In the genomic region with DNA sequence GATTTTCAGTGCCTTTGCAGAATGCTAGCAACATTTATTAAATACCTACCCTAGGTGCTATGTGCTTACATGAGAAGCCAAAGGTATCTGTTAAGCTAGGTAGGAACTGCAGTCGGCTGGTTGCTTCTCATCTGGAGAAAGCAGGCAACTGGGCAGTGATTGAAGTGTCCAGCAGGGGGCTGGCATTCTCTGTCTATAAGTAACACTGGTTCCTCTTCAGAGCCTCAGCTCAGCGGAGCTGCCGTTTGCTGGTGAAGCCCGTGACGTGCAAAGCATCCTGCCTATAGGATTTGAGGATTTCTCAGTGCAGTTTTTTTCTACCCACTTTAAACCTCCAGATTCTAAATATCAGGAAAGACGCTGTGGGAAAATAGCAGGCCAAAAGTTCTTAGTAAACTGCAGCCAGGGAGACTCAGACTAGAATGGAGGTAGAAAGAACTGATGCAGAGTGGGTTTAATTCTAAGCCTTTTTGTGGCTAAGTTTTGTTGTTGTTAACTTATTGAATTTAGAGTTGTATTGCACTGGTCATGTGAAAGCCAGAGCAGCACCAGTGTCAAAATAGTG, we compare ENCODE assay signal across 8 cellular contexts. TPM values are rescaled to one million over a fixed set of nuclear protein-coding genes. Genes with fewer than 3 reads are reported as not detected.
DNase-seq lines count a peak whose midpoint lies in the region; ATAC-seq and TF ChIP-seq lines count a peak whose summit lies in the region.

TSS of gene GRPR (plus strand) at position 344 of the 565 bp plus-strand sequence. CDS start 389 bp downstream, outside the sequence.

- peak within 1 kb of the TSS; percentile 27 for H3K4me2 ChIP-seq in Loucy (ENCODE audit: low read depth, low read length, poor library complexity, severe bottlenecking)

- no peaks in the 10 kb centered on the region for H4K20me1 ChIP-seq in Loucy (ENCODE audit: insufficient read depth, low read length, poor library complexity, severe bottlenecking)

- H3K9me2 ChIP-seq in Loucy (replicated peaks; ENCODE audit: low read depth, low read length): no peaks in the 10 kb centered on the region

- no peak within 1 kb of the TSS for H3K27ac ChIP-seq in RWPE2 (ENCODE audit: poor library complexity, severe bottlenecking)
- no peak within 1 kb of the TSS for H3K27ac ChIP-seq in tibial nerve

- H3K9me3 ChIP-seq in Loucy (ENCODE audit: insufficient read depth, low read depth, low read length): no peaks in the 10 kb centered on the region
- H3K9me3 ChIP-seq in RWPE2 (ENCODE audit: severe bottlenecking): no peaks in the 10 kb centered on the region
- H3K9me3 ChIP-seq in tibial nerve: no peaks in the 10 kb centered on the region

- peaks cover 3% of the 10 kb centered on the region for H3K27me3 Mint-ChIP-seq in osteocyte (ENCODE audit: unreplicated experiment)

- H3K9ac ChIP-seq in Loucy (ENCODE audit: low read depth, low read length, poor library complexity, severe bottlenecking): no peak within 1 kb of the TSS

- H3K9me3 Mint-ChIP-seq in osteocyte (ENCODE audit: unreplicated experiment): peaks cover 6% of the 10 kb centered on the region

- no peaks in the 10 kb centered on the region for H3K79me2 ChIP-seq in Loucy (ENCODE audit: insufficient read depth, low read length)

- DNase-seq in ELF-1 (ENCODE audit: low read depth, low spot score) (peak; percentile 91), H4 (ENCODE audit: low spot score) (peak; percentile 82), RWPE2 (ENCODE audit: low spot score) (peak; percentile 71), glomerular endothelial cell (ENCODE audit: extremely low read depth, low read depth, low spot score) (peak; percentile 61), osteocyte (ENCODE audit: extremely low spot score, unreplicated experiment) (peak; percentile 94), tibial nerve (ENCODE audit: low spot score in 2 of 2) (peak; percentile 52 to 77)
- peak; percentile 26 for DNase-seq in activated gamma-delta T cell treated with anti-CD3 and anti-CD28 coated beads, Interleukin-2, amount 50 U/mL, for 16 hours (ENCODE audit: low read depth)

- no peaks in the 10 kb centered on the region for H3F3A ChIP-seq in Loucy (ENCODE audit: low read depth)

- peaks cover 33% of the 10 kb centered on the region for H3K4me1 Mint-ChIP-seq in osteocyte (ENCODE audit: unreplicated experiment)

- H3K27me3 ChIP-seq in Loucy (ENCODE audit: insufficient read depth, low read length, poor library complexity, severe bottlenecking) (no peaks in the 10 kb centered on the region), RWPE2 (ENCODE audit: insufficient read depth, poor library complexity, severe bottlenecking) (no peaks in the 10 kb centered on the region), tibial nerve (peaks cover 0 to 9% of the 10 kb centered on the region in 2 donors)

- no peaks in the 10 kb centered on the region for H3K36me3 Mint-ChIP-seq in osteocyte (ENCODE audit: unreplicated experiment)

- ATAC-seq in RWPE2 (ENCODE audit: low read depth): peak; percentile 96

- H3K4me3 Mint-ChIP-seq in osteocyte (ENCODE audit: unreplicated experiment): peak within 1 kb of the TSS; percentile 50

- TF ChIP-seq CTCF in Loucy (conservative IDR thresholded peaks at IDR 0.05; ENCODE audit: low read length) (peak; percentile 67), RWPE2 (IDR thresholded peaks at IDR 0.05; ENCODE audit: poor library complexity, severe bottlenecking) (peak; percentile 74), osteocyte (IDR thresholded peaks at IDR 0.05) (peak; percentile 97), tibial nerve (IDR thresholded peaks at IDR 0.05) (peak; percentile 33 to 77 (median 68))

- H3K4me1 ChIP-seq in Loucy (ENCODE audit: insufficient read depth, low read length, poor library complexity, severe bottlenecking) (no peaks in the 10 kb centered on the region), RWPE2 (ENCODE audit: insufficient read depth, poor library complexity, severe bottlenecking) (no peaks in the 10 kb centered on the region), tibial nerve (no peaks in the 10 kb centered on the region)

- TF ChIP-seq EP300 in tibial nerve (IDR thresholded peaks at IDR 0.05): no peak

- WGBS in tibial nerve, 2 donors: 3 to 4% methylated on average over 6 of the region's 6 CpGs

- no peak for TF ChIP-seq POLR2A in tibial nerve (IDR thresholded peaks at IDR 0.05)

- H3K36me3 ChIP-seq in Loucy (ENCODE audit: insufficient read depth, low read length) (no peaks in the 10 kb centered on the region), RWPE2 (ENCODE audit: low read depth) (no peaks in the 10 kb centered on the region), tibial nerve (no peaks in the 10 kb centered on the region)

- H2AFZ ChIP-seq in Loucy (ENCODE audit: low read length): no peak within 1 kb of the TSS

- H3K4me3 ChIP-seq in Loucy (ENCODE audit: low read length, poor library complexity, severe bottlenecking): no peak within 1 kb of the TSS
- H3K4me3 ChIP-seq in RWPE2 (ENCODE audit: severe bottlenecking): no peak within 1 kb of the TSS
- no peak within 1 kb of the TSS for H3K4me3 ChIP-seq in tibial nerve

- no peak within 1 kb of the TSS for H3K27ac Mint-ChIP-seq in osteocyte (ENCODE audit: unreplicated experiment)

RNA-seq across cellular contexts. Expression of gene GRPR, which starts in this region (rescaled TPM):
- not detected in 2 replicates for total RNA-seq in H4 (2014; rRNA removed; shearing (Covaris generic))
- total RNA-seq in glomerular endothelial cell: 0.23 TPM in 1 of 2 replicates, not detected in the other
- total RNA-seq in osteocyte: 4.0 and 4.7 TPM in 2 replicates
- not detected for total RNA-seq in tibial nerve

Comparison
In these comparisons a context has a peak if more than half of its experiments do, and no peak if none do; other contexts are left out.
1. Peak in DNase-seq in H4; RNA of the gene not detected or under 1 TPM.
2. Peak in DNase-seq in glomerular endothelial cell; RNA of the gene not detected or under 1 TPM.
3. Peak in DNase-seq in tibial nerve; RNA of the gene not detected or under 1 TPM.
4. DNase-seq: peak in every context shown above with its lines; median percentile 94 in osteocyte; 91 in ELF-1; 82 in H4; 71 in RWPE2; 64 in tibial nerve; 61 in glomerular endothelial cell; 26 in activated gamma-delta T cell treated with anti-CD3 and anti-CD28 coated beads, Interleukin-2, amount 50 U/mL, for 16 hours.